ENCODE assay signal across 11 cellular contexts in the genomic region with DNA sequence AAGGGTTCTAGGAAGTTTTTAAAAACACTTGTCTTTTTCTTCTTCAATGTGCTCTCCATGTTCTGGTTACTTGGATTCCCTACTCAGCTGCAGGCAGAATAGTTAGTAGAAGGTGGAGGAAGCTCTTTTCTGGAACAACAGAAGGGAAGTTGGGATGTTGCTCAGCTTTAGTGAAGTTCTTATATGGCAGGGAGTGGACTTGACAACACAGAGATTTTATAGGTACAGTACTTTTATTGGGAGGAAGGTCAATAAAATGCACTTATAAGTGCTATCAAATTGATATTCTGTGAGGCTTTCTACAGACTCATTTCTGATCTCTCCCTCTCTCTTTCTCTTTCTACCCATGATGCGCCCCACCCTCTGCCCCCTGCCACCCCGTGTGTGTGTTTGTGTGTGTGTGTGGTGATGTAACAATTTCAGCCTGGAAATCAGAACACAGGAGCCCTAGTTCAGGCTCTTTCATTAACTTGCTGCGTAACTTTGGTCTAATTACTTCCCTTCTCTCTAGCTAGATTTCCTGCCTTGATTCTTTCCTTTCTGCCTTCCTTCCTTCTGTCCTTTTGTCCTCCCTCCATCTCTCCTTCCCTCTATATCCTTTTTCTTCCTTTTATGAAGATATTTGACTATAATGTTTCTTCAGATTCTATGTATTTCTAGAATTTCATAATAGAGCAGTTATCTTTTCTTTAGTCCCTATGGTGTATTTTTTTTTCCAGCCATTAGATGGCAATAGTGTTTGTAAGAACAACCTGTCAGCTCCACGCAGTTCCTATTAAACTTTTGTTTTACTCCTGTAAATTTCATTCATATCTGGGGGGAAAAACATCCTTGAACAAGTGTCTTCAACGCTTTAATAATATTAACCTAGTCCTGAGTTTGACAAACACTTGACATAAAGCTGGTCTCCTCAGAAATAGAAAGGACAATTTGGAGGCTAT. TPM values are rescaled to one million over a fixed set of nuclear protein-coding genes. Genes with fewer than 3 reads are reported as not detected.
DNase-seq lines count a peak whose midpoint lies in the region; ATAC-seq and TF ChIP-seq lines count a peak whose summit lies in the region.
"Had no signal": no experiment of that assay in that cellular context is flagged by ENCODE, and none has a peak within 500 bp of the region (broad histone marks: within the 10 kb centered on the region; RNA-seq: fewer than 3 reads in every experiment).

No MANE protein-coding gene starts in this region.

- peaks cover 14% of the 10 kb centered on the region for H3K36me3 Mint-ChIP-seq in progenitor cell of endocrine pancreas (ENCODE audit: insufficient read depth)

- no peaks in the 10 kb centered on the region for H3K36me3 ChIP-seq in colonic mucosa
- H3K36me3 ChIP-seq: BLaER1 treated with 17β-estradiol and CSF1 and Interleukin-3, amounts not matched to agents 10 nM and 100 nM had no signal

- peak; percentile 42; the same call in 1 of the 2 replicates for TF ChIP-seq CTCF in LNCAP (IDR thresholded peaks at IDR 0.05)
- TF ChIP-seq CTCF in colonic mucosa (IDR thresholded peaks at IDR 0.05), result peak; percentile 23
- peak; percentile 39 for TF ChIP-seq CTCF in progenitor cell of endocrine pancreas (IDR thresholded peaks at IDR 0.05; ENCODE audit: unreplicated experiment)

- H3K27ac Mint-ChIP-seq in progenitor cell of endocrine pancreas, result no peak overlapping the region
- no peak overlapping the region for H3K27ac Mint-ChIP-seq in stimulated activated naive CD8-positive, alpha-beta T cell treated with anti-CD3 and anti-CD28 coated beads, Interleukin-15, amount 100 ng/mL, for 72 hours

- H3K4me1 Mint-ChIP-seq in progenitor cell of endocrine pancreas (ENCODE audit: low read depth), result peaks cover 9% of the 10 kb centered on the region
- H3K4me1 Mint-ChIP-seq in stimulated activated naive CD8-positive, alpha-beta T cell treated with anti-CD3 and anti-CD28 coated beads, Interleukin-15, amount 100 ng/mL, for 72 hours, result peaks cover 7% of the 10 kb centered on the region

- H3K4me3 Mint-ChIP-seq in progenitor cell of endocrine pancreas (ENCODE audit: low read depth), result no peak overlapping the region
- H3K4me3 Mint-ChIP-seq in stimulated activated naive CD8-positive, alpha-beta T cell treated with anti-CD3 and anti-CD28 coated beads, Interleukin-15, amount 100 ng/mL, for 72 hours, result peak overlapping the region in 1 of 2 donors; percentile 23

- peak overlapping the region; percentile 63 for H3K27ac ChIP-seq in colonic mucosa
- H3K27ac ChIP-seq: SK-N-MC, skin epidermis had no signal

- no peaks in the 10 kb centered on the region for H3K4me1 ChIP-seq in colonic mucosa

- H3K9me3 ChIP-seq in colonic mucosa, result no peaks in the 10 kb centered on the region
- H3K9me3 ChIP-seq: BLaER1 treated with 17β-estradiol and CSF1 and Interleukin-3, amounts not matched to agents 10 nM and 100 nM had no signal

- H3K27me3 Mint-ChIP-seq in progenitor cell of endocrine pancreas, result no peaks in the 10 kb centered on the region
- H3K27me3 Mint-ChIP-seq in stimulated activated naive CD8-positive, alpha-beta T cell treated with anti-CD3 and anti-CD28 coated beads, Interleukin-15, amount 100 ng/mL, for 72 hours, result no peaks in the 10 kb centered on the region

- H3K9me3 Mint-ChIP-seq in progenitor cell of endocrine pancreas (ENCODE audit: low read depth), result peaks cover 29% of the 10 kb centered on the region
- no peaks in the 10 kb centered on the region for H3K9me3 Mint-ChIP-seq in stimulated activated naive CD8-positive, alpha-beta T cell treated with anti-CD3 and anti-CD28 coated beads, Interleukin-15, amount 100 ng/mL, for 72 hours

- intact Hi-C loops in colonic mucosa (cut with DNase I), result no loop called here

- no peak for ATAC-seq in stimulated activated naive CD8-positive, alpha-beta T cell treated with anti-CD3 and anti-CD28 coated beads, Interleukin-15, amount 100 ng/mL, for 72 hours

- H3K27me3 ChIP-seq in colonic mucosa, result no peaks in the 10 kb centered on the region

- DNase-seq in NOMO-1 treated with DMSO at 0.1 percent for 48 hours (lab: John Stamatoyannopoulos, UW; ENCODE audit: unreplicated experiment) (peak; percentile 29), NOMO-1 treated with dmso at 0.1 percent for 144 hours (lab: John Stamatoyannopoulos, UW; ENCODE audit: unreplicated experiment) (no peak), colonic mucosa (peak; percentile 41), progenitor cell of endocrine pancreas (ENCODE audit: low spot score, unreplicated experiment) (no peak), COR-L47 (lab: John Stamatoyannopoulos, UW) (no peak), islet precursor cell (no peak)
- no peak for DNase-seq in stimulated activated naive CD8-positive, alpha-beta T cell treated with anti-CD3 and anti-CD28 coated beads, Interleukin-15, amount 100 ng/mL, for 72 hours

- H3K9ac ChIP-seq in colonic mucosa (ENCODE audit: low read depth in 2 of 2, low read length in 2 of 2), result no peak overlapping the region
- H3K9ac ChIP-seq: BLaER1 treated with 17β-estradiol and CSF1 and Interleukin-3, amounts not matched to agents 10 nM and 100 nM had no signal

- H3K4me3 ChIP-seq in colonic mucosa, result no peak overlapping the region
- H3K4me3 ChIP-seq: BLaER1 treated with 17β-estradiol and CSF1 and Interleukin-3, amounts not matched to agents 10 nM and 100 nM; SK-N-MC; skin epidermis had no signal

RNA-seq across cellular contexts. Expression of gene HEPH, which starts 37.1 kb away (rescaled TPM):
- 100 to 1,000 TPM; 143 to 236 TPM for total RNA-seq in colonic mucosa
- 91.8 and 92.4 TPM in 2 replicates for total RNA-seq in progenitor cell of endocrine pancreas

Comparison
In these comparisons a context has a peak if more than half of its experiments do, and no peak if none do; other contexts are left out.
1. DNase-seq: peak in NOMO-1 treated with DMSO at 0.1 percent for 48 hours (single experiment) and colonic mucosa (single experiment); none in NOMO-1 treated with dmso at 0.1 percent for 144 hours (single experiment), progenitor cell of endocrine pancreas (single experiment), stimulated activated naive CD8-positive, alpha-beta T cell treated with anti-CD3 and anti-CD28 coated beads, Interleukin-15, amount 100 ng/mL, for 72 hours (0 of 2), COR-L47 (single experiment) and islet precursor cell (single experiment).
2. Peak in every context shown above with its lines, with median percentiles within 50 percentile points of each other: CTCF ChIP-seq.